Comparison of ENCODE assay signal across 8 cellular contexts in the genomic region with DNA sequence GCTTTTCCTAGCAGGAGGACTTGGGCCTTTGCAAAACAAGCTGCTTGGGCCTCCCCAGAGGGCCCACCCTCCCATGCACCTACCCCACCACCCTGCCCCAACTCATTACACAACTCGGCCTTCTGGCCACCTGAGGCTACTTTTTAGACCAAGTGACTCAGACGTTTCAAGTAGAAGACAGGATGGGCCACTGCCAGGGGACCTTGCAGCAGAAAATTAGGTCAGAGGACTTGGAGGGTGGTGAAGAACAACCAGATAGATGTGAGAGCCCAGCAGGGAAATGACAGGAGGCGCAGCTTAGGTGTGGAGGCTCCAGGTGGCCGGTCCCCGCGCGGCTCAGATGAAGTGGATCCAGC. TPM values are rescaled to one million over a fixed set of nuclear protein-coding genes. Genes with fewer than 3 reads are reported as not detected.
A peak's percentile ranks its signal among the peaks of the same experiment; 100 is the strongest.
DNase-seq lines count a peak whose midpoint lies in the region; ATAC-seq and TF ChIP-seq lines count a peak whose summit lies in the region.

No MANE protein-coding gene starts in this region.

- TF ChIP-seq CTCF in AG10803 (conservative IDR thresholded peaks at IDR 0.05; ENCODE audit: low read length): no peak
- TF ChIP-seq CTCF in mammary epithelial cell (conservative IDR thresholded peaks at IDR 0.05 in 1 of 2, IDR thresholded peaks at IDR 0.05 in 1 of 2; ENCODE audit: extremely low read depth in 1 of 2, insufficient read depth in 1 of 2, low read depth in 1 of 2, low read length in 2 of 2): no peak

- H3K27me3 ChIP-seq in mammary epithelial cell (ENCODE audit: insufficient read depth, low read length): no peaks in the 10 kb centered on the region

- no peak overlapping the region for H3K27ac ChIP-seq in mammary epithelial cell (ENCODE audit: insufficient read depth, low read depth, low read length)

- 8% methylated on average over 2 of the region's 7 CpGs for WGBS in mammary epithelial cell (ENCODE audit: low coverage, missing lambda C conversion rate)

- H3K4me3 ChIP-seq in AG10803 (ENCODE audit: low read length): peak overlapping the region; percentile 59
- H3K4me3 ChIP-seq in mammary epithelial cell (replicated peaks in 1 of 3; ENCODE audit: insufficient read depth in 1 of 3, low read depth in 2 of 3, low read length in 3 of 3): peak overlapping the region in 2 of 3 experiments; percentile 62 to 78

- dilution Hi-C loops in mammary epithelial cell (cut with HindIII; ENCODE audit: low sequenced_read_pairs): no loop called here

- CTCF ChIA-PET in mammary epithelial cell (lab: Charles Lee; ENCODE audit: low non-redundant PET): no interaction called here

- in situ Hi-C loops in mammary epithelial cell (cut with MboI; ENCODE audit: low sequenced_read_pairs in 2 of 2): no loop called here

- intact Hi-C loops in mammary epithelial cell (cut with micrococcal nuclease): no loop called here

- H3K9ac ChIP-seq in mammary epithelial cell (ENCODE audit: insufficient read depth, low read length): no peak overlapping the region

- BruUV-seq in mammary epithelial cell (replicated peaks; lab: Mats Ljungman, UMichigan): no TSS peak

- peaks cover 36% of the 10 kb centered on the region for H3K4me1 ChIP-seq in mammary epithelial cell (ENCODE audit: insufficient read depth, low read length)

- DNase-seq in AG10803 (ENCODE audit: low read depth) (peak; percentile 47), HT-29 (ENCODE audit: low spot score) (peak; percentile 65), mammary epithelial cell (peak; percentile 11), myocyte (ENCODE audit: low read depth) (peak; percentile 26), NCI-H1694 treated with DMSO at 0.1 percent for 48 hours (lab: John Stamatoyannopoulos, UW) (no peak), NCI-H774 (lab: John Stamatoyannopoulos, UW) (no peak)

- peaks cover 43% of the 10 kb centered on the region for H3K79me2 ChIP-seq in mammary epithelial cell (ENCODE audit: insufficient read depth, low read length)

- no peaks in the 10 kb centered on the region for H3K9me3 ChIP-seq in mammary epithelial cell (replicated peaks; ENCODE audit: insufficient read depth, low read length)

- ATAC-seq in GM18868 (IDR thresholded peaks at IDR 0.05; ENCODE audit: unreplicated experiment): no peak
- no peak for ATAC-seq in HG02642 (IDR thresholded peaks at IDR 0.05; ENCODE audit: poor library complexity, unreplicated experiment)

- peak overlapping the region; percentile 93 for H3K4me2 ChIP-seq in mammary epithelial cell (ENCODE audit: insufficient read depth, low read depth, low read length)

- peaks cover 9% of the 10 kb centered on the region for H3K36me3 ChIP-seq in mammary epithelial cell (ENCODE audit: insufficient read depth, low read length)

- no peaks in the 10 kb centered on the region for H4K20me1 ChIP-seq in mammary epithelial cell (ENCODE audit: insufficient read depth, low read length)

- H2AFZ ChIP-seq in mammary epithelial cell (ENCODE audit: low read depth, low read length): no peak overlapping the region

RNA-seq across cellular contexts. Expression of a gene that starts 1.4 kb away (rescaled TPM):
- total RNA-seq in HT-29 (2014; rRNA removed; shearing (Covaris generic)): 12.3 and 13.9 TPM in 2 replicates
- 1 to 10 TPM; 6.4 to 6.8 TPM for total RNA-seq in mammary epithelial cell
- polyA plus RNA-seq in mammary epithelial cell: 2.8 TPM
- polyA minus RNA-seq in mammary epithelial cell: 5.4 TPM
- 6.7 and 7.3 TPM in 2 replicates for total RNA-seq in myocyte
- 2.4 TPM for polyA plus RNA-seq in myocyte (2012)

RNA-seq across cellular contexts. Expression of a gene that starts 1.5 kb away (rescaled TPM):
- 4.6 and 4.8 TPM in 2 replicates for total RNA-seq in HT-29 (2014; rRNA removed; shearing (Covaris generic))
- total RNA-seq in mammary epithelial cell (10 to 100 TPM in 1 of 2 donors, 1 to 10 TPM in 1; 6.8 to 13.7 TPM), myocyte (8.2 and 10.0 TPM in 2 replicates)
- polyA plus RNA-seq in mammary epithelial cell: 7.0 TPM
- polyA minus RNA-seq in mammary epithelial cell: 12.0 TPM
- polyA plus RNA-seq in myocyte (2012): 2.7 TPM

RNA-seq across cellular contexts. Expression of a gene that starts 5.2 kb away (rescaled TPM):
- total RNA-seq in HT-29 (2014; rRNA removed; shearing (Covaris generic)): 0.69 and 1.7 TPM in 2 replicates
- total RNA-seq in mammary epithelial cell (1 to 10 TPM in 1 of 2 donors, under 1 TPM in 1; 0.94 to 2.3 TPM), myocyte (0.57 and 0.78 TPM in 2 replicates)
- 0.24 TPM for polyA plus RNA-seq in mammary epithelial cell
- not detected for polyA minus RNA-seq in mammary epithelial cell
- polyA plus RNA-seq in myocyte (2012): 0.15 TPM

RNA-seq across cellular contexts. Expression of a gene that starts 19.5 kb away (rescaled TPM):
- 0.13 and 0.51 TPM in 2 replicates for total RNA-seq in HT-29 (2014; rRNA removed; shearing (Covaris generic))
- under 1 TPM; 0.33 to 0.66 TPM for total RNA-seq in mammary epithelial cell
- 0.46 TPM for polyA plus RNA-seq in mammary epithelial cell
- polyA minus RNA-seq in mammary epithelial cell: 1.8 TPM
- 0.10 and 0.19 TPM in 2 replicates for total RNA-seq in myocyte
- polyA plus RNA-seq in myocyte (2012): 0.33 TPM

Comparison
In these comparisons a context has a peak if more than half of its experiments do, and no peak if none do; other contexts are left out.
1. DNase-seq: peak in AG10803 (single experiment), HT-29 (single experiment), mammary epithelial cell (single experiment) and myocyte (single experiment); none in NCI-H1694 treated with DMSO at 0.1 percent for 48 hours (single experiment) and NCI-H774 (single experiment).